ENCODE assay signal across 17 cellular contexts in genomic region chr5:145921211-145921610, GRCh38. TPM values are rescaled to one million over a fixed set of nuclear protein-coding genes. Genes with fewer than 3 reads are reported as not detected.
"Had no signal": no experiment of that assay in that cellular context is flagged by ENCODE, and none has a peak within 500 bp of the region (broad histone marks: within the 10 kb centered on the region; RNA-seq: fewer than 3 reads in every experiment).

No MANE protein-coding gene starts in this region.

- H3K4me3 ChIP-seq: gastroesophageal sphincter, hepatocyte, suprapubic skin, upper lobe of left lung had no signal

- FAIRE-seq: astrocyte, colon had no signal

- H2AFZ ChIP-seq: hepatocyte had no signal

- H3K9me3 ChIP-seq: gastroesophageal sphincter, suprapubic skin, upper lobe of left lung had no signal

- H3K36me3 ChIP-seq: gastroesophageal sphincter, suprapubic skin, upper lobe of left lung, WERI-Rb-1 had no signal

- H3K27ac ChIP-seq: gastroesophageal sphincter, hepatocyte, suprapubic skin, upper lobe of left lung, WERI-Rb-1 had no signal

- H3K79me2 ChIP-seq: hepatocyte had no signal

- DNase-seq: activated CD4-positive, alpha-beta T cell treated with anti-CD3 and anti-CD28 coated beads for 4 hours; activated CD8-positive, alpha-beta memory T cell treated with anti-CD3 and anti-CD28 coated beads, Interleukin-2, amount 50 U/mL, for 48 hours; activated CD8-positive, alpha-beta T cell treated with anti-CD3 and anti-CD28 coated beads for 36 hours; activated naive CD4-positive, alpha-beta T cell treated with Interleukin-2 at 50 U/mL for 16 hours; kidney glomerular epithelial cell; stimulated activated CD4-positive, alpha-beta T cell treated with anti-CD3 and anti-CD28 coated beads, Interleukin-2, amount 100 ng/mL, for 48 hours; stimulated activated naive CD8-positive, alpha-beta T cell treated with anti-CD3 and anti-CD28 coated beads, Interleukin-15, Interleukin-2, amounts not matched to agents 100 U/mL and 50 U/mL, for 24 hours; upper lobe of left lung; WERI-Rb-1 had no signal

- ATAC-seq: activated CD8-positive, alpha-beta T cell treated with anti-CD3 and anti-CD28 coated beads for 36 hours; gastroesophageal sphincter; stimulated activated naive CD8-positive, alpha-beta T cell treated with anti-CD3 and anti-CD28 coated beads, Interleukin-15, Interleukin-2, amounts not matched to agents 100 U/mL and 50 U/mL, for 24 hours had no signal

- H3K27me3 ChIP-seq: gastroesophageal sphincter, hepatocyte, suprapubic skin, upper lobe of left lung had no signal

- H3K4me2 ChIP-seq: hepatocyte had no signal

RNA-seq across cellular contexts. Expression of gene SH3RF2, which starts 15.2 kb away (rescaled TPM):
- total RNA-seq: activated CD8-positive, alpha-beta T cell treated with anti-CD3 and anti-CD28 coated beads for 36 hours had no signal
- polyA plus RNA-seq: neural cell had no signal

RNA-seq across cellular contexts. Expression of gene GRXCR2, which starts 48.4 kb away (rescaled TPM):
- total RNA-seq: activated CD8-positive, alpha-beta T cell treated with anti-CD3 and anti-CD28 coated beads for 36 hours; activated T-helper 1 cell treated with anti-CD3 and anti-CD28 coated beads, Interleukin-12 subunit alpha, Interleukin-12 subunit beta, Interleukin-2, Interleukin-4 antibody, amounts not matched to agents 30 ng/mL and 10 ng/mL and 1 ng/mL, durations not matched to agents 14 hours and 24 hours and 36 hours; astrocyte; gastroesophageal sphincter; hepatocyte; osteocyte; upper lobe of left lung had no signal
- polyA plus RNA-seq: hepatocyte, neural cell had no signal
